In the genomic region with DNA sequence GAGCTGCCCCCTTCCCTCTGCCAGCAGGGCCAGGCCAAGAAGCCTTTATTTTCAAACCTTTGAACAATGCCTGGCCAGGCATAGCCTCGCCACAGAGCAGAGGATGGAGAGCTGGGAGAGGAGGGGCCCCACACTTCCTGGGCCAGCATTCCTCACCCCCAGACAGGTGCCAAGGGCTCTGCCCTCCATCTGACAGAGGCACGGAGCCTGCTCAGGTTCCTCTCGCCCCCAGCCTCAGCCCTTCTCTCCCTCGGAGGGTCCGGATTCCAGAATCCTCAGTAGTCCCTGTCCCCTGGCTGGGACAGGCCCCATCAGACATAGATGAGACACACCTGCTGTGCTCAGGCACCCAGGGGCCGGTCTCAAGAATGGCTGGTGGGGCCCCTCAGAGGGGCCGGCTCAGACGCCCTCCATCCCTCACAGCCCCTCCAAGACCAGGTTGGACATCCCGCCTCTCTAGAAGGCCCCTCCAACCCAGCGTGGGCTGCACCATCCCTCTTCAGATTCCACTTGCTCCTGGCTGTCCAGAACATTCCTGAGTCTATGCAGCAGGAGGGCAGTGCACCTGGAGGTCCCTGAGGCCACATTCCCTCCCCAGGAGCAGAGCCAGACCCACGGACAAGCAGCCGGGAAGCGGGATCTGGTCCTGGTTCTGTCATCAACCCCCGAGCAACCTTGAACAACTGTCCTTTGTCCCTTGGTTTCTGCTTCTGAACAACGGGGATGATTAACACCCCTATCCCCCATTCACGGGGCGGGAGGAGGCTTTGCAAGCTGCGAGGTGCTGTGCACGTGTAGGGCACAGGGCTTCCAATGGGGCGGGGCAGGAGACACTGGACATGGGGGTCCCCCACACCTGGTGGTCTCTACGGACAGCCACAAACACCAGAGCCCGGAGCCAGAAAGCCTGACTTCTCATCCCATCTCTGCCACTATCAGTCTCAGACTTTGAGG, we compare ENCODE assay signal across 24 cellular contexts.
"Had no signal": no experiment of that assay in that cellular context is flagged by ENCODE, and none has a peak within 500 bp of the region (broad histone marks: within the 10 kb centered on the region; RNA-seq: fewer than 3 reads in every experiment).

No MANE protein-coding gene starts in this region.

- H3K36me3 ChIP-seq: left ventricle myocardium inferior, neural progenitor cell, thyroid gland had no signal

- DNase-seq: activated CD4-positive, alpha-beta T cell treated with anti-CD3 and anti-CD28 coated beads, Interleukin-2, amount 50 U/mL, for 1 hour; activated CD8-positive, alpha-beta T cell treated with anti-CD3 and anti-CD28 coated beads, Interleukin-2, amount 10 ng/mL, durations not matched to agents 7 days and 5 days; activated naive CD4-positive, alpha-beta T cell treated with Interleukin-2 at 50 U/mL for 16 hours; activated naive CD8-positive, alpha-beta T cell treated with anti-CD3 and anti-CD28 coated beads for 36 hours; activated T-cell treated with anti-CD3 and anti-CD28 coated beads, Interleukin-2, amount 50 U/mL, for 1 hour; cerebellar nuclear complex; erythroblast; foreskin fibroblast; immature natural killer cell; kidney glomerular epithelial cell; left ventricle myocardium inferior; naive thymus-derived CD8-positive, alpha-beta T cell; retina; stimulated activated CD4-positive, alpha-beta T cell treated with anti-CD3 and anti-CD28 coated beads, Interleukin-2, amount 100 ng/mL, for 48 hours; stimulated activated CD8-positive, alpha-beta memory T cell treated with anti-CD3 and anti-CD28 coated beads, Interleukin-4, amount 100 ng/mL, for 48 hours; stimulated activated naive CD8-positive, alpha-beta T cell treated with anti-CD3 and anti-CD28 coated beads, Interleukin-15, Interleukin-2, amounts not matched to agents 100 U/mL and 50 U/mL, for 24 hours; thyroid gland had no signal

- H3K27ac Mint-ChIP-seq: activated CD8-positive, alpha-beta T cell treated with anti-CD3 and anti-CD28 coated beads, Interleukin-2, amount 10 ng/mL, durations not matched to agents 7 days and 5 days; activated naive CD8-positive, alpha-beta T cell treated with anti-CD3 and anti-CD28 coated beads for 36 hours; activated T-helper 2 cell treated with anti-CD3 and anti-CD28 coated beads, Interferon-gamma antibody, Interleukin-2, Interleukin-4, amounts not matched to agents 10 μg/mL and 5 μg/mL and 100 μg/mL, durations not matched to agents 14 hours and 24 hours and 36 hours; immature natural killer cell; mesothelial cell of epicardium; naive thymus-derived CD8-positive, alpha-beta T cell; neural progenitor cell; progenitor cell of endocrine pancreas had no signal

- H2AFZ ChIP-seq: neural progenitor cell had no signal

- H3K36me3 Mint-ChIP-seq: activated naive CD8-positive, alpha-beta T cell treated with anti-CD3 and anti-CD28 coated beads for 36 hours; mesothelial cell of epicardium; naive thymus-derived CD8-positive, alpha-beta T cell had no signal

- H3K4me3 ChIP-seq: coronary artery, left ventricle myocardium inferior, neural progenitor cell, thyroid gland had no signal

- H3K9me3 ChIP-seq: thyroid gland had no signal

- H3K4me2 ChIP-seq: neural progenitor cell had no signal

- H3K27me3 ChIP-seq: neural progenitor cell, thyroid gland had no signal

- H3K27ac ChIP-seq: coronary artery, left ventricle myocardium inferior, neural progenitor cell, thyroid gland, VCaP had no signal

- H3K4me3 Mint-ChIP-seq: activated CD8-positive, alpha-beta T cell treated with anti-CD3 and anti-CD28 coated beads, Interleukin-2, amount 10 ng/mL, durations not matched to agents 7 days and 5 days; activated naive CD8-positive, alpha-beta T cell treated with anti-CD3 and anti-CD28 coated beads for 36 hours; immature natural killer cell; mesothelial cell of epicardium; naive thymus-derived CD8-positive, alpha-beta T cell; neural progenitor cell had no signal

- ATAC-seq: activated CD4-positive, CD25-positive, alpha-beta regulatory T cell treated with anti-CD3 and anti-CD28 coated beads, Interleukin-2, amount 50 U/mL, for 24 hours; activated CD8-positive, alpha-beta T cell treated with anti-CD3 and anti-CD28 coated beads, Interleukin-2, amount 10 ng/mL, durations not matched to agents 7 days and 5 days; naive thymus-derived CD8-positive, alpha-beta T cell; stimulated activated naive CD8-positive, alpha-beta T cell treated with anti-CD3 and anti-CD28 coated beads, Interleukin-15, Interleukin-2, amounts not matched to agents 100 U/mL and 50 U/mL, for 24 hours had no signal

- H3K9ac ChIP-seq: neural progenitor cell had no signal
